In genomic region chr6:6823568-6824224, GRCh38 we compare ENCODE assay signal across 1 cellular context.
TF ChIP-seq lines count a peak whose summit lies in the region.

No MANE protein-coding gene starts in this region.

TF ChIP-seq in liver, 16 proteins besides CTCF, POLR2A, EP300 and RAD21 (continued from another document):
- peak; percentile 54 for TF ChIP-seq REST (IDR thresholded peaks at IDR 0.05)
